9 cellular contexts compared by ENCODE assay signal in genomic region chr10:98415710-98416077, GRCh38. TPM values are rescaled to one million over a fixed set of nuclear protein-coding genes. Genes with fewer than 3 reads are reported as not detected.
DNase-seq lines count a peak whose midpoint lies in the region; ATAC-seq and TF ChIP-seq lines count a peak whose summit lies in the region.
"Had no signal": no experiment of that assay in that cellular context is flagged by ENCODE, and none has a peak within 500 bp of the region (broad histone marks: within the 10 kb centered on the region; RNA-seq: fewer than 3 reads in every experiment).

No MANE protein-coding gene starts in this region.

- peaks cover 0 to 32% of the 10 kb centered on the region in 2 experiments; a peak in 1 of 3 replicates for H3K36me3 ChIP-seq in HEK293 (ENCODE audit: control insufficient read depth in 2 of 2, insufficient read depth in 1 of 2, low read length in 2 of 2)
- H3K36me3 ChIP-seq in naive thymus-derived CD4-positive, alpha-beta T cell (ENCODE audit: control insufficient read depth in 2 of 3, insufficient read depth in 3 of 3, low read length in 3 of 3) = peaks cover 0 to 32% (median 7%) of the 10 kb centered on the region in 3 experiments

- H3K4me1 Mint-ChIP-seq in chondrocyte (ENCODE audit: low read depth) = peaks cover 25% of the 10 kb centered on the region
- H3K4me1 Mint-ChIP-seq in naive thymus-derived CD4-positive, alpha-beta T cell = peaks cover 12 to 42% (median 25%) of the 10 kb centered on the region in 7 donors

- in situ Hi-C loops in ACHN (cut with HindIII; ENCODE audit: low pct_ligation_motif_present, low pct_unique_long_range_greater_than_20kb, low sequenced_read_pairs) = no loop called here

- DNase-seq in ACHN (peak; percentile 12), chondrocyte (ENCODE audit: low spot score) (no peak), activated gamma-delta T cell treated with Interleukin-2 at 50 U/mL for 16 hours (no peak), NCI-H2029 treated with DMSO at 0.1 percent for 48 hours (lab: John Stamatoyannopoulos, UW) (no peak), NCI-H1694 treated with DMSO at 0.1 percent for 48 hours (lab: John Stamatoyannopoulos, UW) (no peak), SKM-1 treated with dmso at 0.1 percent for 144 hours (lab: John Stamatoyannopoulos, UW; ENCODE audit: unreplicated experiment) (no peak)
- DNase-seq in naive thymus-derived CD4-positive, alpha-beta T cell = no peak

- no peaks in the 10 kb centered on the region for H3K27me3 ChIP-seq in naive thymus-derived CD4-positive, alpha-beta T cell (ENCODE audit: control insufficient read depth in 2 of 2, insufficient read depth in 2 of 2, low read length in 2 of 2)

- CTCF ChIA-PET in HEK293 (lab: Yijun Ruan, JAX) = interaction anchor here (0.6 kb wide), 1 partner anchor 362 kb away, joined by 3 read pairs; no protein-coding TSS in a partner anchor
- CTCF ChIA-PET in naive thymus-derived CD4-positive, alpha-beta T cell (lab: Charles Lee) = no interaction called here

- peaks cover 6% of the 10 kb centered on the region for H3K36me3 Mint-ChIP-seq in chondrocyte (ENCODE audit: low read depth)
- peaks cover 0 to 11% (median 4%) of the 10 kb centered on the region in 5 donors for H3K36me3 Mint-ChIP-seq in naive thymus-derived CD4-positive, alpha-beta T cell

- POLR2A ChIA-PET in HEK293 (lab: Yijun Ruan, JAX) = interaction anchor here (0.5 to 1.4 kb wide), 4 partner anchors 10 to 312 kb away, joined by 3 to 5 read pairs (median 3); no protein-coding TSS in a partner anchor
- POLR2A ChIA-PET in naive thymus-derived CD4-positive, alpha-beta T cell (lab: Charles Lee) = interaction anchor here (0.8 to 1.3 kb wide), 3 partner anchors 8 to 30 kb away, joined by 3 to 4 read pairs (median 4); no protein-coding TSS in a partner anchor

- intact Hi-C loops in naive thymus-derived CD4-positive, alpha-beta T cell (cut with micrococcal nuclease) = loop anchor here in 1 of 2 donors (1.0 kb wide), 2 partner anchors 31 to 281 kb away; partner anchors contain the start of genes HPS1 and R3HCC1L

- peak overlapping the region; percentile 37 for H3K27ac Mint-ChIP-seq in chondrocyte (ENCODE audit: unreplicated experiment)
- H3K27ac Mint-ChIP-seq in naive thymus-derived CD4-positive, alpha-beta T cell = peak overlapping the region in 8 of 9 donors; percentile 65 to 98 (median 92)

- H3K4me3 ChIP-seq in HEK293 (ENCODE audit: low read depth, low read length) = no peak overlapping the region
- H3K4me3 ChIP-seq in naive thymus-derived CD4-positive, alpha-beta T cell (ENCODE audit: low read length) = no peak overlapping the region

- H3K9me3 Mint-ChIP-seq in chondrocyte (ENCODE audit: low read depth) = no peaks in the 10 kb centered on the region
- H3K9me3 Mint-ChIP-seq in naive thymus-derived CD4-positive, alpha-beta T cell = no peaks in the 10 kb centered on the region
- H3K9me3 Mint-ChIP-seq: activated T-cell treated with anti-CD3 and anti-CD28 coated beads, Interleukin-2, amount 50 U/mL, for 72 hours had no signal

- H3K27ac ChIP-seq in HEK293 (ENCODE audit: extremely low read depth, low read depth, low read length) = no peak overlapping the region
- H3K27ac ChIP-seq in naive thymus-derived CD4-positive, alpha-beta T cell (ENCODE audit: low read depth, low read length) = peak overlapping the region; percentile 69

- peaks cover 6% of the 10 kb centered on the region for H3K4me1 ChIP-seq in HEK293 (ENCODE audit: control insufficient read depth, insufficient read depth, low read length)
- peaks cover 0 to 13% of the 10 kb centered on the region in 2 donors for H3K4me1 ChIP-seq in naive thymus-derived CD4-positive, alpha-beta T cell (ENCODE audit: control insufficient read depth in 2 of 2, insufficient read depth in 2 of 2, low read length in 2 of 2)

- H3K4me3 Mint-ChIP-seq in chondrocyte (ENCODE audit: unreplicated experiment) = peak overlapping the region; percentile 94
- H3K4me3 Mint-ChIP-seq in naive thymus-derived CD4-positive, alpha-beta T cell = peak overlapping the region in 8 of 10 donors; percentile 19 to 98 (median 66)

- no peaks in the 10 kb centered on the region for H3K9me3 ChIP-seq in HEK293 (ENCODE audit: control insufficient read depth, insufficient read depth, low read depth, low read length)
- H3K9me3 ChIP-seq in naive thymus-derived CD4-positive, alpha-beta T cell (ENCODE audit: control insufficient read depth in 2 of 3, low read length in 3 of 3) = no peaks in the 10 kb centered on the region

- H3K27me3 Mint-ChIP-seq in chondrocyte (ENCODE audit: low read depth) = no peaks in the 10 kb centered on the region
- H3K27me3 Mint-ChIP-seq in naive thymus-derived CD4-positive, alpha-beta T cell = no peaks in the 10 kb centered on the region

- ATAC-seq in naive thymus-derived CD4-positive, alpha-beta T cell = no peak

- no peak for TF ChIP-seq CTCF in HEK293 (tag by site-specific recombination; IDR thresholded peaks at IDR 0.05)
- TF ChIP-seq CTCF in chondrocyte (IDR thresholded peaks at IDR 0.05) = no peak

TF ChIP-seq in HEK293, 187 proteins besides CTCF, POLR2A, EP300 and RAD21 (continues in another document):
- TF ChIP-seq ZNF114 (tag by site-specific recombination; IDR thresholded peaks at IDR 0.05) (no peak), ZNF660 (tag by site-specific recombination; IDR thresholded peaks at IDR 0.05) (0 out of 2 replicates have a peak, but pooled peaks have one; percentile 35), ZNF248 (tag by site-specific recombination; IDR thresholded peaks at IDR 0.05) (no peak), ZNF184 (tag by site-specific recombination; IDR thresholded peaks at IDR 0.05) (0 out of 2 replicates have a peak, but pooled peaks have one; percentile 37), ZBTB7A (tag by site-specific recombination; IDR thresholded peaks at IDR 0.05; ENCODE audit: low read depth) (no peak), ZNF560 (tag by site-specific recombination; IDR thresholded peaks at IDR 0.05; ENCODE audit: borderline replicate concordance) (no peak), ZNF37A (tag by site-specific recombination; IDR thresholded peaks at IDR 0.05) (no peak), ZNF792 (tag by site-specific recombination; IDR thresholded peaks at IDR 0.05) (no peak), ZNF768 (tag by site-specific recombination; IDR thresholded peaks at IDR 0.05) (no peak)
- TF ChIP-seq, protein P1, sequence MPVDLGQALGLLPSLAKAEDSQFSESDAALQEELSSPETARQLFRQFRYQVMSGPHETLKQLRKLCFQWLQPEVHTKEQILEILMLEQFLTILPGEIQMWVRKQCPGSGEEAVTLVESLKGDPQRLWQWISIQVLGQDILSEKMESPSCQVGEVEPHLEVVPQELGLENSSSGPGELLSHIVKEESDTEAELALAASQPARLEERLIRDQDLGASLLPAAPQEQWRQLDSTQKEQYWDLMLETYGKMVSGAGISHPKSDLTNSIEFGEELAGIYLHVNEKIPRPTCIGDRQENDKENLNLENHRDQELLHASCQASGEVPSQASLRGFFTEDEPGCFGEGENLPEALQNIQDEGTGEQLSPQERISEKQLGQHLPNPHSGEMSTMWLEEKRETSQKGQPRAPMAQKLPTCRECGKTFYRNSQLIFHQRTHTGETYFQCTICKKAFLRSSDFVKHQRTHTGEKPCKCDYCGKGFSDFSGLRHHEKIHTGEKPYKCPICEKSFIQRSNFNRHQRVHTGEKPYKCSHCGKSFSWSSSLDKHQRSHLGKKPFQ (tag by site-specific recombination; IDR thresholded peaks at IDR 0.05) = no peak
- TF ChIP-seq, protein P2, sequence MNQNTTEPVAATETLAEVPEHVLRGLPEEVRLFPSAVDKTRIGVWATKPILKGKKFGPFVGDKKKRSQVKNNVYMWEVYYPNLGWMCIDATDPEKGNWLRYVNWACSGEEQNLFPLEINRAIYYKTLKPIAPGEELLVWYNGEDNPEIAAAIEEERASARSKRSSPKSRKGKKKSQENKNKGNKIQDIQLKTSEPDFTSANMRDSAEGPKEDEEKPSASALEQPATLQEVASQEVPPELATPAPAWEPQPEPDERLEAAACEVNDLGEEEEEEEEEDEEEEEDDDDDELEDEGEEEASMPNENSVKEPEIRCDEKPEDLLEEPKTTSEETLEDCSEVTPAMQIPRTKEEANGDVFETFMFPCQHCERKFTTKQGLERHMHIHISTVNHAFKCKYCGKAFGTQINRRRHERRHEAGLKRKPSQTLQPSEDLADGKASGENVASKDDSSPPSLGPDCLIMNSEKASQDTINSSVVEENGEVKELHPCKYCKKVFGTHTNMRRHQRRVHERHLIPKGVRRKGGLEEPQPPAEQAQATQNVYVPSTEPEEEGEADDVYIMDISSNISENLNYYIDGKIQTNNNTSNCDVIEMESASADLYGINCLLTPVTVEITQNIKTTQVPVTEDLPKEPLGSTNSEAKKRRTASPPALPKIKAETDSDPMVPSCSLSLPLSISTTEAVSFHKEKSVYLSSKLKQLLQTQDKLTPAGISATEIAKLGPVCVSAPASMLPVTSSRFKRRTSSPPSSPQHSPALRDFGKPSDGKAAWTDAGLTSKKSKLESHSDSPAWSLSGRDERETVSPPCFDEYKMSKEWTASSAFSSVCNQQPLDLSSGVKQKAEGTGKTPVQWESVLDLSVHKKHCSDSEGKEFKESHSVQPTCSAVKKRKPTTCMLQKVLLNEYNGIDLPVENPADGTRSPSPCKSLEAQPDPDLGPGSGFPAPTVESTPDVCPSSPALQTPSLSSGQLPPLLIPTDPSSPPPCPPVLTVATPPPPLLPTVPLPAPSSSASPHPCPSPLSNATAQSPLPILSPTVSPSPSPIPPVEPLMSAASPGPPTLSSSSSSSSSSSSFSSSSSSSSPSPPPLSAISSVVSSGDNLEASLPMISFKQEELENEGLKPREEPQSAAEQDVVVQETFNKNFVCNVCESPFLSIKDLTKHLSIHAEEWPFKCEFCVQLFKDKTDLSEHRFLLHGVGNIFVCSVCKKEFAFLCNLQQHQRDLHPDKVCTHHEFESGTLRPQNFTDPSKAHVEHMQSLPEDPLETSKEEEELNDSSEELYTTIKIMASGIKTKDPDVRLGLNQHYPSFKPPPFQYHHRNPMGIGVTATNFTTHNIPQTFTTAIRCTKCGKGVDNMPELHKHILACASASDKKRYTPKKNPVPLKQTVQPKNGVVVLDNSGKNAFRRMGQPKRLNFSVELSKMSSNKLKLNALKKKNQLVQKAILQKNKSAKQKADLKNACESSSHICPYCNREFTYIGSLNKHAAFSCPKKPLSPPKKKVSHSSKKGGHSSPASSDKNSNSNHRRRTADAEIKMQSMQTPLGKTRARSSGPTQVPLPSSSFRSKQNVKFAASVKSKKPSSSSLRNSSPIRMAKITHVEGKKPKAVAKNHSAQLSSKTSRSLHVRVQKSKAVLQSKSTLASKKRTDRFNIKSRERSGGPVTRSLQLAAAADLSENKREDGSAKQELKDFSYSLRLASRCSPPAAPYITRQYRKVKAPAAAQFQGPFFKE (tag by site-specific recombination; IDR thresholded peaks at IDR 0.05; ENCODE audit: borderline replicate concordance) = no peak

RNA-seq across cellular contexts. Expression of gene PYROXD2, which starts 0.7 kb away (rescaled TPM):
- 5.6 to 9.4 TPM (median 8.3 TPM) in 3 replicates for total RNA-seq in chondrocyte
- total RNA-seq in naive thymus-derived CD4-positive, alpha-beta T cell = 10 to 100 TPM; 11.9 to 37.1 (median 26.9) TPM
- 1 to 10 TPM; 5.6 TPM for polyA plus RNA-seq in naive thymus-derived CD4-positive, alpha-beta T cell

RNA-seq across cellular contexts. Expression of gene HPS1, which starts 31.0 kb away (rescaled TPM):
- 40.6 to 50.5 TPM (median 49.0 TPM) in 3 replicates for total RNA-seq in chondrocyte
- 100 to 1,000 TPM in 2 of 5 experiments, 10 to 100 TPM in 3; 68.5 to 107 (median 90.9) TPM for total RNA-seq in naive thymus-derived CD4-positive, alpha-beta T cell
- polyA plus RNA-seq in naive thymus-derived CD4-positive, alpha-beta T cell = 10 to 100 TPM; 54.3 to 70.8 TPM
